1 cellular context compared by ENCODE assay signal in the genomic region with DNA sequence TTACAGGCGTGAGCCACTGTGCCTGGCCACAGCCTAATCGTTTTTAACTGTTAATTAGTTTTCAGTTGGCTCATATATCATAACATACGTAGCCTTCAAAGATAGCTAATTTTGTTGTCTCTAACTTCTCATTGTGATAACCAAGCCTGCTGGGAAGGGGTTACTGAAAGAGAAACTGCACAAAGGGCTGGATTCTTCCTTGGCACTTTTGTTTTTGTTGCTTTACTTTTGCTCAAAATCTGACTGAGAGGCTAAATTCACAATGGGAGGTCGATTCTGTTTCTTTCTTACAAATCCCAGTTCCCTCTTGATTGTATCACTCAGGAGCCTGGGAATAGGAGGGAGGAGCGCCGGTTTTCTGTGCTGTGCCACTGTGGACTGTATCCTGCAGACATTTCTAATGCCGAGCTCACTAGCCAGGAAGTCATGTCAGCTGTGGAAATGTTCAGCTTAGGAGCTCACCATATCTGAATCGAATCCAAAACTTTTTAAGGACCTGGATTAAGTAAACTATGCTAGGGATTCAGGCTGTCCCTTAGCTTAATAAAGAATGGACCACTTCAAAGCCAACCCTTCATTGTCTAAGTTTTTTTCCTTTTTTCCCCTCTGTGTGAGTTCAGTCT.
TF ChIP-seq lines count a peak whose summit lies in the region.

No MANE protein-coding gene starts in this region.

TF ChIP-seq in GM23338, 12 proteins besides CTCF, POLR2A, EP300 and RAD21 (continued from another document):
- TF ChIP-seq, protein P1, sequence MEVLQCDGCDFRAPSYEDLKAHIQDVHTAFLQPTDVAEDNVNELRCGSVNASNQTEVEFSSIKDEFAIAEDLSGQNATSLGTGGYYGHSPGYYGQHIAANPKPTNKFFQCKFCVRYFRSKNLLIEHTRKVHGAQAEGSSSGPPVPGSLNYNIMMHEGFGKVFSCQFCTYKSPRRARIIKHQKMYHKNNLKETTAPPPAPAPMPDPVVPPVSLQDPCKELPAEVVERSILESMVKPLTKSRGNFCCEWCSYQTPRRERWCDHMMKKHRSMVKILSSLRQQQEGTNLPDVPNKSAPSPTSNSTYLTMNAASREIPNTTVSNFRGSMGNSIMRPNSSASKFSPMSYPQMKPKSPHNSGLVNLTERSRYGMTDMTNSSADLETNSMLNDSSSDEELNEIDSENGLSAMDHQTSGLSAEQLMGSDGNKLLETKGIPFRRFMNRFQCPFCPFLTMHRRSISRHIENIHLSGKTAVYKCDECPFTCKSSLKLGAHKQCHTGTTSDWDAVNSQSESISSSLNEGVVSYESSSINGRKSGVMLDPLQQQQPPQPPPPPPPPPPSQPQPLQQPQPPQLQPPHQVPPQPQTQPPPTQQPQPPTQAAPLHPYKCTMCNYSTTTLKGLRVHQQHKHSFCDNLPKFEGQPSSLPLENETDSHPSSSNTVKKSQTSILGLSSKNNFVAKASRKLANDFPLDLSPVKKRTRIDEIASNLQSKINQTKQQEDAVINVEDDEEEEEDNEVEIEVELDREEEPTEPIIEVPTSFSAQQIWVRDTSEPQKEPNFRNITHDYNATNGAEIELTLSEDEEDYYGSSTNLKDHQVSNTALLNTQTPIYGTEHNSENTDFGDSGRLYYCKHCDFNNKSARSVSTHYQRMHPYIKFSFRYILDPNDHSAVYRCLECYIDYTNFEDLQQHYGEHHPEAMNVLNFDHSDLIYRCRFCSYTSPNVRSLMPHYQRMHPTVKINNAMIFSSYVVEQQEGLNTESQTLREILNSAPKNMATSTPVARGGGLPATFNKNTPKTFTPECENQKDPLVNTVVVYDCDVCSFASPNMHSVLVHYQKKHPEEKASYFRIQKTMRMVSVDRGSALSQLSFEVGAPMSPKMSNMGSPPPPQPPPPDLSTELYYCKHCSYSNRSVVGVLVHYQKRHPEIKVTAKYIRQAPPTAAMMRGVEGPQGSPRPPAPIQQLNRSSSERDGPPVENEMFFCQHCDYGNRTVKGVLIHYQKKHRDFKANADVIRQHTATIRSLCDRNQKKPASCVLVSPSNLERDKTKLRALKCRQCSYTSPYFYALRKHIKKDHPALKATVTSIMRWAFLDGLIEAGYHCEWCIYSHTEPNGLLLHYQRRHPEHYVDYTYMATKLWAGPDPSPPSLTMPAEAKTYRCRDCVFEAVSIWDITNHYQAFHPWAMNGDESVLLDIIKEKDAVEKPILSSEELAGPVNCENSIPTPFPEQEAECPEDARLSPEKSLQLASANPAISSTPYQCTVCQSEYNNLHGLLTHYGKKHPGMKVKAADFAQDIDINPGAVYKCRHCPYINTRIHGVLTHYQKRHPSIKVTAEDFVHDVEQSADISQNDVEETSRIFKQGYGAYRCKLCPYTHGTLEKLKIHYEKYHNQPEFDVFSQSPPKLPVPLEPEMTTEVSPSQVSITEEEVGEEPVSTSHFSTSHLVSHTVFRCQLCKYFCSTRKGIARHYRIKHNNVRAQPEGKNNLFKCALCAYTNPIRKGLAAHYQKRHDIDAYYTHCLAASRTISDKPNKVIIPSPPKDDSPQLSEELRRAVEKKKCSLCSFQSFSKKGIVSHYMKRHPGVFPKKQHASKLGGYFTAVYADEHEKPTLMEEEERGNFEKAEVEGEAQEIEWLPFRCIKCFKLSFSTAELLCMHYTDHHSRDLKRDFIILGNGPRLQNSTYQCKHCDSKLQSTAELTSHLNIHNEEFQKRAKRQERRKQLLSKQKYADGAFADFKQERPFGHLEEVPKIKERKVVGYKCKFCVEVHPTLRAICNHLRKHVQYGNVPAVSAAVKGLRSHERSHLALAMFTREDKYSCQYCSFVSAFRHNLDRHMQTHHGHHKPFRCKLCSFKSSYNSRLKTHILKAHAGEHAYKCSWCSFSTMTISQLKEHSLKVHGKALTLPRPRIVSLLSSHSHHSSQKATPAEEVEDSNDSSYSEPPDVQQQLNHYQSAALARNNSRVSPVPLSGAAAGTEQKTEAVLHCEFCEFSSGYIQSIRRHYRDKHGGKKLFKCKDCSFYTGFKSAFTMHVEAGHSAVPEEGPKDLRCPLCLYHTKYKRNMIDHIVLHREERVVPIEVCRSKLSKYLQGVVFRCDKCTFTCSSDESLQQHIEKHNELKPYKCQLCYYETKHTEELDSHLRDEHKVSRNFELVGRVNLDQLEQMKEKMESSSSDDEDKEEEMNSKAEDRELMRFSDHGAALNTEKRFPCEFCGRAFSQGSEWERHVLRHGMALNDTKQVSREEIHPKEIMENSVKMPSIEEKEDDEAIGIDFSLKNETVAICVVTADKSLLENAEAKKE (CRISPR knock-in tag; IDR thresholded peaks at IDR 0.05): no peak
- no peak for TF ChIP-seq EZH2 (IDR thresholded peaks at IDR 0.05; ENCODE audit: low read depth, unreplicated experiment)
- TF ChIP-seq EZH2phosphoT487 (IDR thresholded peaks at IDR 0.05; ENCODE audit: unreplicated experiment): no peak
- TF ChIP-seq POLR2AphosphoS5 (IDR thresholded peaks at IDR 0.05; ENCODE audit: low read depth): no peak
- TF ChIP-seq NANOG (IDR thresholded peaks at IDR 0.05; ENCODE audit: borderline replicate concordance): no peak
- TF ChIP-seq, protein P2, sequence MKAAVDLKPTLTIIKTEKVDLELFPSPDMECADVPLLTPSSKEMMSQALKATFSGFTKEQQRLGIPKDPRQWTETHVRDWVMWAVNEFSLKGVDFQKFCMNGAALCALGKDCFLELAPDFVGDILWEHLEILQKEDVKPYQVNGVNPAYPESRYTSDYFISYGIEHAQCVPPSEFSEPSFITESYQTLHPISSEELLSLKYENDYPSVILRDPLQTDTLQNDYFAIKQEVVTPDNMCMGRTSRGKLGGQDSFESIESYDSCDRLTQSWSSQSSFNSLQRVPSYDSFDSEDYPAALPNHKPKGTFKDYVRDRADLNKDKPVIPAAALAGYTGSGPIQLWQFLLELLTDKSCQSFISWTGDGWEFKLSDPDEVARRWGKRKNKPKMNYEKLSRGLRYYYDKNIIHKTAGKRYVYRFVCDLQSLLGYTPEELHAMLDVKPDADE (IDR thresholded peaks at IDR 0.05): no peak
- TF ChIP-seq CREB1 (CRISPR knock-in tag; IDR thresholded peaks at IDR 0.05; ENCODE audit: low read depth): no peak
- TF ChIP-seq JUNB (IDR thresholded peaks at IDR 0.05; ENCODE audit: unreplicated experiment): no peak
TF ChIP-seq in GM23338: peak in this region for 0.
